Comparison of ENCODE assay signal across 30 cellular contexts in the genomic region with DNA sequence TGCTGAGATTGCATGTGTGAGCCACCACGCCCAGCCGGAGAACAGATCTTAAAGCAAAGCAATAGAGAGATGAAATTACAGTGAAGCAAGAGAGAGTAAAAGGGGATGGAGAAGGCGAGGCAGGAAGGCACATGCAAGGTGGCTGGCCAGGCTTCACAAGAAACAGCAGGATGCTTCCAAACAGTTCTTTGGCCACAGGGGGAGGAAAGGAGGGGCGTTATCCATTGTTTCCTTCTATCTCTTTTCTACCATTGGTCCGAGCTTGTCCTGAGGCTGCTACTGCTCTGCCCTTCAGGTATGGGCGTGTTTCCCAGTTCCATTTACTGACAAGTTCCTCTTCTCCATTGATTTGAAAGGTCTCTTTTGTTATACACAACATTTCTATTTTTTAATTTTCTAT.
"Had no signal": no experiment of that assay in that cellular context is flagged by ENCODE, and none has a peak within 500 bp of the region (broad histone marks: within the 10 kb centered on the region; RNA-seq: fewer than 3 reads in every experiment).

No MANE protein-coding gene starts in this region.

- H3K36me3 ChIP-seq: ascending aorta, breast epithelium, cardiac muscle cell, colonic mucosa, WERI-Rb-1 had no signal

- H3K9me3 Mint-ChIP-seq: activated CD4-positive, alpha-beta memory T cell treated with anti-CD3 and anti-CD28 coated beads, Interleukin-2, amount 10 ng/mL, durations not matched to agents 7 days and 5 days; activated naive CD4-positive, alpha-beta T cell treated with anti-CD3 and anti-CD28 coated beads, Interleukin-2, amount 10 ng/mL, durations not matched to agents 7 days and 5 days; activated naive CD4-positive, alpha-beta T cell treated with anti-CD3 and anti-CD28 coated beads, Interleukin-2, amount 50 U/mL, for 72 hours; activated T-cell treated with anti-CD3 and anti-CD28 coated beads, Interleukin-2, amount 50 U/mL, for 24 hours; activated T-cell treated with anti-CD3 and anti-CD28 coated beads, Interleukin-2, amount 50 U/mL, for 72 hours; T-helper 2 cell treated with Interferon-gamma antibody and Interleukin-4, amounts not matched to agents 5 μg/mL and 100 μg/mL, for 36 hours had no signal

- H3K4me1 Mint-ChIP-seq: brain had no signal

- H3K4me3 Mint-ChIP-seq: activated CD4-positive, alpha-beta memory T cell treated with anti-CD3 and anti-CD28 coated beads, Interleukin-2, amount 10 ng/mL, durations not matched to agents 7 days and 5 days; activated CD4-positive, alpha-beta T cell treated with anti-CD3 and anti-CD28 coated beads, Interleukin-2, amount 10 ng/mL, durations not matched to agents 7 days and 5 days; activated naive CD4-positive, alpha-beta T cell treated with anti-CD3 and anti-CD28 coated beads, Interleukin-2, amount 10 ng/mL, durations not matched to agents 7 days and 5 days; activated naive CD8-positive, alpha-beta T cell treated with anti-CD3 and anti-CD28 coated beads, Interleukin-2, amount 10 ng/mL, durations not matched to agents 7 days and 5 days; activated T-cell treated with anti-CD3 and anti-CD28 coated beads, Interleukin-2, amount 50 U/mL, for 24 hours; activated T-cell treated with anti-CD3 and anti-CD28 coated beads, Interleukin-2, amount 50 U/mL, for 72 hours; brain; T-helper 17 cell; T-helper 2 cell treated with Interferon-gamma antibody and Interleukin-4, amounts not matched to agents 5 μg/mL and 100 μg/mL, for 36 hours had no signal

- H3K27me3 ChIP-seq: ascending aorta, breast epithelium, cardiac muscle cell, colonic mucosa had no signal

- H3K4me1 ChIP-seq: ascending aorta, breast epithelium, colonic mucosa had no signal

- H3K27me3 Mint-ChIP-seq: activated T-cell treated with anti-CD3 and anti-CD28 coated beads, Interleukin-2, amount 50 U/mL, for 24 hours had no signal

- H3K27ac ChIP-seq: ascending aorta, breast epithelium, cardiac muscle cell, colonic mucosa, WERI-Rb-1 had no signal

- H3K36me3 Mint-ChIP-seq: activated naive CD4-positive, alpha-beta T cell treated with anti-CD3 and anti-CD28 coated beads, Interleukin-2, amount 10 ng/mL, durations not matched to agents 7 days and 5 days; activated naive CD4-positive, alpha-beta T cell treated with anti-CD3 and anti-CD28 coated beads, Interleukin-2, amount 50 U/mL, for 72 hours; activated naive CD8-positive, alpha-beta T cell treated with anti-CD3 and anti-CD28 coated beads, Interleukin-2, amount 10 ng/mL, durations not matched to agents 7 days and 5 days; brain had no signal

- H3K4me3 ChIP-seq: ascending aorta, breast epithelium, cardiac muscle cell, colonic mucosa had no signal

- DNase-seq: activated CD4-positive, alpha-beta memory T cell treated with anti-CD3 and anti-CD28 coated beads, Interleukin-2, amount 10 ng/mL, durations not matched to agents 7 days and 5 days; activated CD4-positive, alpha-beta T cell treated with anti-CD3 and anti-CD28 coated beads for 1 hour; activated CD4-positive, alpha-beta T cell treated with anti-CD3 and anti-CD28 coated beads for 4 hours; activated CD4-positive, alpha-beta T cell treated with anti-CD3 and anti-CD28 coated beads, Interleukin-2, amount 10 ng/mL, durations not matched to agents 7 days and 5 days; activated CD4-positive, alpha-beta T cell treated with anti-CD3 and anti-CD28 coated beads, Interleukin-2, amount 50 U/mL, for 4 hours; activated CD4-positive, CD25-positive, alpha-beta regulatory T cell; activated CD8-positive, alpha-beta memory T cell treated with anti-CD3 and anti-CD28 coated beads, Interleukin-2, amount 50 U/mL, for 48 hours; activated gamma-delta T cell; activated naive CD4-positive, alpha-beta T cell; activated naive CD4-positive, alpha-beta T cell treated with anti-CD3 and anti-CD28 coated beads, Interleukin-2, amount 10 ng/mL, durations not matched to agents 7 days and 5 days; activated naive CD8-positive, alpha-beta T cell treated with anti-CD3 and anti-CD28 coated beads, Interleukin-2, amount 10 ng/mL, durations not matched to agents 7 days and 5 days; activated T-cell treated with anti-CD3 and anti-CD28 coated beads for 4 hours; activated T-cell treated with anti-CD3 and anti-CD28 coated beads, Interleukin-2, amount 50 U/mL, for 24 hours; activated T-cell treated with anti-CD3 and anti-CD28 coated beads, Interleukin-2, amount 50 U/mL, for 72 hours; central memory CD4-positive, alpha-beta T cell; cerebellar nuclear complex; colonic mucosa; effector CD8-positive, alpha-beta T cell; foreskin fibroblast; head of caudate nucleus; T-helper 17 cell; T1000; WERI-Rb-1 had no signal

- ATAC-seq: activated naive CD4-positive, alpha-beta T cell treated with anti-CD3 and anti-CD28 coated beads, Interleukin-2, amount 50 U/mL, for 72 hours; activated T-cell treated with anti-CD3 and anti-CD28 coated beads, Interleukin-2, amount 50 U/mL, for 72 hours; esophagus mucosa; T-helper 17 cell had no signal

- H3K27ac Mint-ChIP-seq: activated CD4-positive, alpha-beta memory T cell treated with anti-CD3 and anti-CD28 coated beads, Interleukin-2, amount 10 ng/mL, durations not matched to agents 7 days and 5 days; activated CD4-positive, alpha-beta T cell treated with anti-CD3 and anti-CD28 coated beads, Interleukin-2, amount 10 ng/mL, durations not matched to agents 7 days and 5 days; activated naive CD4-positive, alpha-beta T cell treated with anti-CD3 and anti-CD28 coated beads, Interleukin-2, amount 10 ng/mL, durations not matched to agents 7 days and 5 days; activated naive CD4-positive, alpha-beta T cell treated with anti-CD3 and anti-CD28 coated beads, Interleukin-2, amount 50 U/mL, for 72 hours; activated naive CD8-positive, alpha-beta T cell treated with anti-CD3 and anti-CD28 coated beads, Interleukin-2, amount 10 ng/mL, durations not matched to agents 7 days and 5 days; activated T-cell treated with anti-CD3 and anti-CD28 coated beads, Interleukin-2, amount 50 U/mL, for 24 hours; activated T-cell treated with anti-CD3 and anti-CD28 coated beads, Interleukin-2, amount 50 U/mL, for 72 hours; brain; T-helper 17 cell; T-helper 2 cell treated with Interferon-gamma antibody and Interleukin-4, amounts not matched to agents 5 μg/mL and 100 μg/mL, for 36 hours had no signal
